ENCODE assay signal across 9 cellular contexts in genomic region chr5:143968071-143968878, GRCh38.
DNase-seq lines count a peak whose midpoint lies in the region; ATAC-seq and TF ChIP-seq lines count a peak whose summit lies in the region.
"Had no signal": no experiment of that assay in that cellular context is flagged by ENCODE, and none has a peak within 500 bp of the region (broad histone marks: within the 10 kb centered on the region; RNA-seq: fewer than 3 reads in every experiment).

No MANE protein-coding gene starts in this region.

- no peaks in the 10 kb centered on the region for H3K27me3 ChIP-seq in AG04450 (ENCODE audit: control insufficient read depth, insufficient read depth, low read length)

- H3K4me3 ChIP-seq in AG04450 (ENCODE audit: low read depth, low read length) = no peak overlapping the region
- H3K4me3 ChIP-seq in OCI-LY7 (ENCODE audit: low read depth, low read length, poor library complexity, severe bottlenecking) = no peak overlapping the region
- H3K4me3 ChIP-seq in retinal pigment epithelial cell (ENCODE audit: low read length) = no peak overlapping the region

- intact Hi-C loops in OCI-LY7 (cut with micrococcal nuclease; ENCODE audit: unreplicated experiment) = no loop called here

- H3K27ac ChIP-seq in AG04450 (ENCODE audit: low read depth, low read length) (no peak overlapping the region), OCI-LY7 (ENCODE audit: low read depth, low read length, poor library complexity, severe bottlenecking) (no peak overlapping the region)
- H3K27ac ChIP-seq: HL-60 had no signal

- CTCF ChIA-PET in AG04450 (lab: Charles Lee) = interaction anchor here (0.6 to 1.9 kb wide), 9 partner anchors 32 to 998 kb away, joined by 3 to 4 read pairs (median 3); no protein-coding TSS in a partner anchor
- CTCF ChIA-PET in OCI-LY7 (lab: Charles Lee; ENCODE audit: unreplicated experiment) = no interaction called here

- TF ChIP-seq CTCF in AG04450 (IDR thresholded peaks at IDR 0.05; ENCODE audit: low read depth, low read length) = peak; percentile 40
- TF ChIP-seq CTCF in GM12872 (IDR thresholded peaks at IDR 0.05; ENCODE audit: insufficient read depth, low read depth, low read length) = peak; percentile 50
- peak; percentile 76 for TF ChIP-seq CTCF in OCI-LY7 (conservative IDR thresholded peaks at IDR 0.05; ENCODE audit: low read length)
- peak; percentile 53 for TF ChIP-seq CTCF in retinal pigment epithelial cell (conservative IDR thresholded peaks at IDR 0.05; ENCODE audit: low read depth, low read length)

- no peaks in the 10 kb centered on the region for H3K36me3 ChIP-seq in OCI-LY7 (ENCODE audit: insufficient read depth, low read length)

- H3K9me2 ChIP-seq in OCI-LY7 (ENCODE audit: insufficient read depth, low read length) = no peaks in the 10 kb centered on the region; the same call in 1 of the 2 replicates

- POLR2A ChIA-PET in AG04450 (lab: Yijun Ruan, JAX) (interaction anchor here (0.7 kb wide), 1 partner anchor 266 kb away, joined by 5 read pairs; no protein-coding TSS in a partner anchor), OCI-LY7 (lab: Charles Lee) (interaction anchor here (0.6 to 0.7 kb wide), 2 partner anchors 20 to 1042 kb away, joined by 6 to 11 read pairs; no protein-coding TSS in a partner anchor)

- H3K79me2 ChIP-seq in OCI-LY7 (ENCODE audit: insufficient read depth, low read depth, low read length) = no peaks in the 10 kb centered on the region

- ATAC-seq in HG03520 (IDR thresholded peaks at IDR 0.05; ENCODE audit: unreplicated experiment) = peak; percentile 50
- no peak for ATAC-seq in HG02678 (IDR thresholded peaks at IDR 0.05; ENCODE audit: unreplicated experiment)

- DNase-seq in AG04450 (ENCODE audit: low read depth, low spot score) = peak; percentile 21
- peak; percentile 36 for DNase-seq in OCI-LY7 (ENCODE audit: low spot score)
- DNase-seq in fibroblast of peridontal ligament (ENCODE audit: extremely low read depth) = peak; percentile 97
- DNase-seq in retinal pigment epithelial cell (ENCODE audit: low read depth) = no peak
- DNase-seq in GM19238 (ENCODE audit: insufficient read length, low spot score) = no peak

- BruUV-seq in OCI-LY7 (replicated peaks; lab: Mats Ljungman, UMichigan) = no TSS peak

- H3K4me2 ChIP-seq in OCI-LY7 (ENCODE audit: low read length) = no peak overlapping the region

- no peaks in the 10 kb centered on the region for H3K4me1 ChIP-seq in OCI-LY7 (ENCODE audit: insufficient read depth, low read length, poor library complexity, severe bottlenecking)

- no peak overlapping the region for H2AFZ ChIP-seq in OCI-LY7 (ENCODE audit: low read length)

- H4K20me1 ChIP-seq in OCI-LY7 (ENCODE audit: insufficient read depth, low read length) = no peaks in the 10 kb centered on the region

- no peaks in the 10 kb centered on the region for H3K9me3 ChIP-seq in AG04450 (ENCODE audit: control insufficient read depth, insufficient read depth, low read length)
- no peaks in the 10 kb centered on the region for H3K9me3 ChIP-seq in OCI-LY7 (ENCODE audit: low read length)

Comparison
In these comparisons a context has a peak if more than half of its experiments do, and no peak if none do; other contexts are left out.
1. DNase-seq: peak in AG04450 (single experiment), OCI-LY7 (single experiment) and fibroblast of peridontal ligament (single experiment); none in retinal pigment epithelial cell (single experiment) and GM19238 (single experiment).
2. Peak in every context shown above with its lines, with median percentiles within 50 percentile points of each other: CTCF ChIP-seq.